Comparison of ENCODE assay signal across 8 cellular contexts in the genomic region with DNA sequence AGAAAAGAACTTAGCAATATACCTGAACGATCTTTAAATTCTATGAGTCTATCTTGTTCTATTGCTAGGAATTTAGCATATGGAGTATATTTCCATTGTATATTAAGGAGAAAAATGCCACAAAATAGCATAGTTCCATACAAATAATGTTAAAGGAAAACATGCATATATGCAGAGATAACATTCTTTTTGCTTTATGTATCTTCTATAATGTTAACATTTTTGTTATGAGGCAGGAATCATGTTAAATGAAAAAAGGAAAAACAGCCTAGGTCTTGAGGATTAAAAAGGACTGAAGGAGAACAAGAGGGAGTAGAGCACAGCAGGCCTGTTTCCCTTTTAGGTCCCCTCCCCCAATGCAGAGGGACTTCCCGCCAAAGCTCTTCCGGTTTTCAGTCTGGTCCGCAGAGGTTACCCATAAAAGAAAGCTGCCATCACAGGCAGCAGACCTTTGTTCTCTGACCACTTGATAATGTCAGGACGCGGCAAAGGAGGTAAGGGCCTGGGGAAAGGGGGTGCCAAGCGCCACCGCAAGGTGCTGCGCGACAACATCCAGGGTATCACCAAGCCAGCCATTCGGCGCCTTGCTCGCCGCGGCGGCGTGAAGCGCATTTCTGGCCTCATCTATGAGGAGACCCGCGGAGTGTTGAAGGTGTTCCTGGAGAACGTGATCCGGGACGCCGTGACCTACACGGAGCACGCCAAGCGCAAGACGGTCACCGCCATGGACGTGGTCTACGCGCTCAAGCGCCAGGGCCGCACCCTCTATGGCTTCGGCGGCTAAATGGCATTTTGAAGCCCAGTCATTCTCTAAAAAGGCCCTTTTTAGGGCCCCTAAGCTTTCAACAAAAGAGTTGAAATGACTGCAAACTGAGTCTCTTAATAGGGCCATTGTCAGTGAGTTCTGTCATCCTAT.
DNase-seq lines count a peak whose midpoint lies in the region; ATAC-seq and TF ChIP-seq lines count a peak whose summit lies in the region.

No MANE protein-coding gene starts in this region.

- H3K9me3 Mint-ChIP-seq in activated T-helper 1 cell treated with anti-CD3 and anti-CD28 coated beads, Interleukin-12 subunit alpha, Interleukin-12 subunit beta, Interleukin-2, Interleukin-4 antibody, amounts not matched to agents 30 ng/mL and 10 ng/mL and 1 ng/mL, durations not matched to agents 14 hours and 24 hours and 36 hours, result no peaks in the 10 kb centered on the region
- H3K9me3 Mint-ChIP-seq in osteocyte (ENCODE audit: unreplicated experiment), result no peaks in the 10 kb centered on the region

- DNase-seq in NOMO-1 treated with DMSO at 0.1 percent for 48 hours (lab: John Stamatoyannopoulos, UW; ENCODE audit: unreplicated experiment) (peak; percentile 86), foreskin melanocyte (peak; percentile 90), osteocyte (ENCODE audit: extremely low spot score, unreplicated experiment) (no peak), NCI-H2107 (lab: John Stamatoyannopoulos, UW) (no peak), COR-L47 (lab: John Stamatoyannopoulos, UW) (no peak)
- peak; percentile 71 for DNase-seq in activated T-helper 1 cell treated with anti-CD3 and anti-CD28 coated beads, Interleukin-12 subunit alpha, Interleukin-12 subunit beta, Interleukin-2, Interleukin-4 antibody, amounts not matched to agents 30 ng/mL and 10 ng/mL and 1 ng/mL, durations not matched to agents 14 hours and 24 hours and 36 hours (ENCODE audit: low spot score)

- ATAC-seq in GM18505 (IDR thresholded peaks at IDR 0.05; ENCODE audit: unreplicated experiment) (peak; percentile 56), HG02840 (IDR thresholded peaks at IDR 0.05; ENCODE audit: low FRiP score, unreplicated experiment) (peak; percentile 49)

- peaks cover 3% of the 10 kb centered on the region for H3K36me3 Mint-ChIP-seq in activated T-helper 1 cell treated with anti-CD3 and anti-CD28 coated beads, Interleukin-12 subunit alpha, Interleukin-12 subunit beta, Interleukin-2, Interleukin-4 antibody, amounts not matched to agents 30 ng/mL and 10 ng/mL and 1 ng/mL, durations not matched to agents 14 hours and 24 hours and 36 hours (ENCODE audit: low read depth)
- peaks cover 2% of the 10 kb centered on the region for H3K36me3 Mint-ChIP-seq in osteocyte (ENCODE audit: unreplicated experiment)

- H3K27me3 Mint-ChIP-seq in activated T-helper 1 cell treated with anti-CD3 and anti-CD28 coated beads, Interleukin-12 subunit alpha, Interleukin-12 subunit beta, Interleukin-2, Interleukin-4 antibody, amounts not matched to agents 30 ng/mL and 10 ng/mL and 1 ng/mL, durations not matched to agents 14 hours and 24 hours and 36 hours (ENCODE audit: insufficient read depth), result no peaks in the 10 kb centered on the region
- no peaks in the 10 kb centered on the region for H3K27me3 Mint-ChIP-seq in osteocyte (ENCODE audit: unreplicated experiment)

- intact Hi-C loops in activated T-helper 1 cell treated with anti-CD3 and anti-CD28 coated beads, Interleukin-12 subunit alpha, Interleukin-12 subunit beta, Interleukin-2, Interleukin-4 antibody, amounts not matched to agents 30 ng/mL and 10 ng/mL and 1 ng/mL, durations not matched to agents 14 hours and 24 hours and 36 hours (cut with micrococcal nuclease), result loop anchor here (1.0 to 2.0 kb wide), 2 partner anchors 8 to 854 kb away; a partner anchor contains a TSS

- TF ChIP-seq POLR2A in GM18505 (IDR thresholded peaks at IDR 0.05; ENCODE audit: borderline replicate concordance, extremely low read depth, insufficient read depth, insufficient read length), result peak; percentile 99

- peaks cover 49% of the 10 kb centered on the region for H3K4me1 Mint-ChIP-seq in activated T-helper 1 cell treated with anti-CD3 and anti-CD28 coated beads, Interleukin-12 subunit alpha, Interleukin-12 subunit beta, Interleukin-2, Interleukin-4 antibody, amounts not matched to agents 30 ng/mL and 10 ng/mL and 1 ng/mL, durations not matched to agents 14 hours and 24 hours and 36 hours (ENCODE audit: low read depth)
- peaks cover 53% of the 10 kb centered on the region for H3K4me1 Mint-ChIP-seq in osteocyte (ENCODE audit: unreplicated experiment)

- H3K27ac Mint-ChIP-seq in activated T-helper 1 cell treated with anti-CD3 and anti-CD28 coated beads, Interleukin-12 subunit alpha, Interleukin-12 subunit beta, Interleukin-2, Interleukin-4 antibody, amounts not matched to agents 30 ng/mL and 10 ng/mL and 1 ng/mL, durations not matched to agents 14 hours and 24 hours and 36 hours, result peak overlapping the region; percentile 97
- peak overlapping the region; percentile 98 for H3K27ac Mint-ChIP-seq in osteocyte (ENCODE audit: unreplicated experiment)

- H3K4me3 Mint-ChIP-seq in activated T-helper 1 cell treated with anti-CD3 and anti-CD28 coated beads, Interleukin-12 subunit alpha, Interleukin-12 subunit beta, Interleukin-2, Interleukin-4 antibody, amounts not matched to agents 30 ng/mL and 10 ng/mL and 1 ng/mL, durations not matched to agents 14 hours and 24 hours and 36 hours, result peak overlapping the region; percentile 96
- H3K4me3 Mint-ChIP-seq in osteocyte (ENCODE audit: unreplicated experiment), result peak overlapping the region; percentile 96

- TF ChIP-seq CTCF in osteocyte (IDR thresholded peaks at IDR 0.05), result no peak

Comparison
In these comparisons a context has a peak if more than half of its experiments do, and no peak if none do; other contexts are left out.
1. DNase-seq: peak in NOMO-1 treated with DMSO at 0.1 percent for 48 hours (single experiment), activated T-helper 1 cell treated with anti-CD3 and anti-CD28 coated beads, Interleukin-12 subunit alpha, Interleukin-12 subunit beta, Interleukin-2, Interleukin-4 antibody, amounts not matched to agents 30 ng/mL and 10 ng/mL and 1 ng/mL, durations not matched to agents 14 hours and 24 hours and 36 hours (single experiment) and foreskin melanocyte (single experiment); none in osteocyte (single experiment), NCI-H2107 (single experiment) and COR-L47 (single experiment).